8 cellular contexts compared by ENCODE assay signal in the genomic region with DNA sequence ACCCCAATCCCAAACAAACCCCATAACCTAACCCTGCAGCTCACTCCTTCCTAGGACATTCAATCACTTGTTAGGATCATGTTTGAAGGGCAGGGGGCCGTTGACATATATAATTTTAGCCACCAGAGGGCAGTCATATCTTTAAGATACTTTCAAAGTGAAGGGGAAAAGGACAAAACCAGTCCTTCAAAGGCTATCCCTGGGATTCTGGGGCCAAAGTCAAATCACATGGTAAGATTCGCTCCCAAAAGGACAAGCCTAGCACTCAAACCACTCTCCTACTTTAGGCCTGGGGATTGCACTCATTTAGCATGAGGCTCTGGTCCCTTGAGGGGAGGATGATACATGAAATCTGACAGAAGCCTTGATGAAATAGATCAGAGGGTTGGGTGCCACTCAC. TPM values are rescaled to one million over a fixed set of nuclear protein-coding genes. Genes with fewer than 3 reads are reported as not detected.
DNase-seq lines count a peak whose midpoint lies in the region; ATAC-seq, FAIRE-seq and TF ChIP-seq lines count a peak whose summit lies in the region.

No MANE protein-coding gene starts in this region.

- H3K27ac ChIP-seq in 22Rv1, result no peak overlapping the region
- H3K27ac ChIP-seq in keratinocyte (ENCODE audit: control insufficient read depth, insufficient read depth, low read length), result no peak overlapping the region
- no peak overlapping the region for H3K27ac ChIP-seq in testis

- peak; percentile 52 for DNase-seq in NCI-H1105 treated with DMSO at 0.1 percent for 48 hours (lab: John Stamatoyannopoulos, UW)
- DNase-seq in T-cell, result peak in 23 of 34 experiments; percentile 15 to 55 (median 34)
- DNase-seq in cardiac fibroblast (ENCODE audit: low read depth in 2 of 2), result peak; percentile 75 to 76
- no peak for DNase-seq in keratinocyte (ENCODE audit: low read depth, low spot score)
- peak; percentile 78 for DNase-seq in testis

- H3K27me3 Mint-ChIP-seq in T-cell, result no peaks in the 10 kb centered on the region

- no peak for TF ChIP-seq POLR2A in testis (IDR thresholded peaks at IDR 0.05)

- H3K4me3 ChIP-seq in cardiac fibroblast (replicated peaks in 1 of 2; ENCODE audit: low read depth in 2 of 2, low read length in 2 of 2), result no peak overlapping the region
- H3K4me3 ChIP-seq in keratinocyte (ENCODE audit: control insufficient read depth in 2 of 3, extremely low read depth in 1 of 3, insufficient read depth in 2 of 3, low read depth in 1 of 3, low read length in 3 of 3), result no peak overlapping the region
- no peak overlapping the region for H3K4me3 ChIP-seq in testis

- H3K27ac Mint-ChIP-seq in T-cell, result peak overlapping the region; percentile 61 to 69

- no peaks in the 10 kb centered on the region for H3K27me3 ChIP-seq in keratinocyte (ENCODE audit: control insufficient read depth, extremely low read depth, insufficient read depth, low read length)
- H3K27me3 ChIP-seq in testis, result no peaks in the 10 kb centered on the region

- H3K36me3 Mint-ChIP-seq in T-cell, result peaks cover 4% of the 10 kb centered on the region

- 14 to 37% methylated on average over 2 of the region's 2 CpGs for WGBS in testis, 2 donors

- peaks cover 21% of the 10 kb centered on the region for H3K4me1 ChIP-seq in keratinocyte (ENCODE audit: control insufficient read depth, extremely low read depth, insufficient read depth, low read length)
- H3K4me1 ChIP-seq in testis, result peaks cover 2% of the 10 kb centered on the region

- intact Hi-C loops in testis (cut with DNase I; ENCODE audit: low total_unique reads), result no loop called here

- FAIRE-seq in G401.6 (lab: Jason Lieb, UNC) (peak; percentile 99), keratinocyte (lab: Jason Lieb, UNC) (peak; percentile 92)

- no peaks in the 10 kb centered on the region for H4K20me1 ChIP-seq in keratinocyte (ENCODE audit: control insufficient read depth, extremely low read depth, insufficient read depth, low read length)

- peak; percentile 60 to 69 (median 66) for ATAC-seq in T-cell (replicated peaks in 1 of 4)
- no peak for ATAC-seq in GM18870 (IDR thresholded peaks at IDR 0.05; ENCODE audit: unreplicated experiment)

- H3K79me2 ChIP-seq in keratinocyte (ENCODE audit: control insufficient read depth, insufficient read depth, low read length), result no peaks in the 10 kb centered on the region

- no peaks in the 10 kb centered on the region for H3K36me3 ChIP-seq in keratinocyte (ENCODE audit: control insufficient read depth in 2 of 2, extremely low read depth in 1 of 2, insufficient read depth in 2 of 2, low read length in 2 of 2)
- no peaks in the 10 kb centered on the region for H3K36me3 ChIP-seq in testis (ENCODE audit: low read depth, missing control alignments)

- POLR2A ChIA-PET in T-cell (lab: Charles Lee), result interaction anchor here in 1 of 2 donors (0.6 kb wide), 1 partner anchor 212 kb away, joined by 3 read pairs; no protein-coding TSS in a partner anchor

- dilution Hi-C loops in keratinocyte (cut with MboI; ENCODE audit: extremely low pct_ligation_motif_present, low sequenced_read_pairs), result no loop called here

- H3K4me2 ChIP-seq in keratinocyte (ENCODE audit: control insufficient read depth, extremely low read depth, insufficient read depth, low read depth, low read length), result no peak overlapping the region

- peak; percentile 77 for TF ChIP-seq CTCF in 22Rv1 (IDR thresholded peaks at IDR 0.05)
- TF ChIP-seq CTCF in cardiac fibroblast (IDR thresholded peaks at IDR 0.05; ENCODE audit: low read depth, low read length), result peak; percentile 57
- peak; percentile 32 to 69 (median 36) for TF ChIP-seq CTCF in keratinocyte (optimal IDR thresholded peaks at IDR 0.05 in 1 of 3, IDR thresholded peaks at IDR 0.05 in 1 of 3, conservative IDR thresholded peaks at IDR 0.05 in 1 of 3; ENCODE audit: extremely low read depth in 1 of 3, insufficient read depth in 2 of 3, low read length in 3 of 3)
- TF ChIP-seq CTCF in testis (IDR thresholded peaks at IDR 0.05), result peak; percentile 65 to 76 (median 71)

- peak overlapping the region; percentile 32 for H2AFZ ChIP-seq in keratinocyte (ENCODE audit: control insufficient read depth, low read length)

- H3K4me1 Mint-ChIP-seq in T-cell, result peaks cover 37 to 49% (median 46%) of the 10 kb centered on the region in 3 donors

- no peak overlapping the region for H3K9ac ChIP-seq in keratinocyte (ENCODE audit: control insufficient read depth, extremely low read depth, insufficient read depth, low read length)

- no peaks in the 10 kb centered on the region for H3K9me3 Mint-ChIP-seq in T-cell

- peak overlapping the region in 1 of 3 donors; percentile 9 for H3K4me3 Mint-ChIP-seq in T-cell

- no peaks in the 10 kb centered on the region for H3K9me1 ChIP-seq in keratinocyte (ENCODE audit: control insufficient read depth, extremely low read depth, insufficient read depth, low read length)

- CTCF ChIA-PET in T-cell (lab: Charles Lee), result interaction anchor here (0.6 to 5.3 kb wide), 18 partner anchors 8 to 522 kb away, joined by 3 to 55 read pairs (median 4); partner anchors contain the start of gene LOXHD1 (in 2 of the 2)

- no peaks in the 10 kb centered on the region for H3K9me3 ChIP-seq in keratinocyte (ENCODE audit: control insufficient read depth, low read depth, low read length)
- no peaks in the 10 kb centered on the region for H3K9me3 ChIP-seq in testis

RNA-seq across cellular contexts. Expression of gene HAUS1, which starts 44.6 kb away (rescaled TPM):
- total RNA-seq in T-cell, result 10 to 100 TPM; 16.3 to 23.2 (median 20.6) TPM
- polyA plus RNA-seq in keratinocyte, result 15.6 to 39.7 TPM (median 39.5 TPM) in 3 replicates
- 17.0 TPM for polyA plus RNA-seq in keratinocyte (2011; ENCODE audit: low read depth)
- 20.8 and 32.5 TPM in 2 replicates for polyA plus RNA-seq in keratinocyte (2011; cell fraction: cytosol; rRNA removed)
- 11.6 and 12.3 TPM in 2 replicates for polyA plus RNA-seq in keratinocyte (2011; cell fraction: nucleus; rRNA removed)
- 6.6 and 19.4 TPM in 2 replicates for polyA plus RNA-seq in keratinocyte (2012; ENCODE audit: low replicate concordance)
- 2.1 to 8.8 TPM (median 3.7 TPM) in 3 replicates for polyA minus RNA-seq in keratinocyte
- 8.1 TPM for polyA minus RNA-seq in keratinocyte (2011; cell fraction: cytosol; rRNA and poly(A)+ RNA removed)
- 1.9 and 7.8 TPM in 2 replicates for polyA minus RNA-seq in keratinocyte (2011; cell fraction: nucleus; rRNA and poly(A)+ RNA removed)
- 10 to 100 TPM; 20.5 to 31.1 TPM for total RNA-seq in testis
- 25.0 TPM for polyA plus RNA-seq in testis (ENCODE audit: insufficient read depth, low read depth, low replicate concordance)

RNA-seq across cellular contexts. Expression of gene ATP5F1A, which starts 50.7 kb away (rescaled TPM):
- 100 to 1,000 TPM; 180 to 264 (median 238) TPM for total RNA-seq in T-cell
- polyA plus RNA-seq in keratinocyte, result 436 to 621 TPM (median 512 TPM) in 3 replicates
- 295 TPM for polyA plus RNA-seq in keratinocyte (2011; ENCODE audit: low read depth)
- polyA plus RNA-seq in keratinocyte (2011; cell fraction: cytosol; rRNA removed), result 509 and 540 TPM in 2 replicates
- polyA plus RNA-seq in keratinocyte (2011; cell fraction: nucleus; rRNA removed), result 438 and 582 TPM in 2 replicates
- polyA plus RNA-seq in keratinocyte (2012; ENCODE audit: low replicate concordance), result 282 and 369 TPM in 2 replicates
- polyA minus RNA-seq in keratinocyte, result 310 to 695 TPM (median 626 TPM) in 3 replicates
- 576 TPM for polyA minus RNA-seq in keratinocyte (2011; cell fraction: cytosol; rRNA and poly(A)+ RNA removed)
- polyA minus RNA-seq in keratinocyte (2011; cell fraction: nucleus; rRNA and poly(A)+ RNA removed), result 152 and 249 TPM in 2 replicates
- 100 to 1,000 TPM; 479 to 592 TPM for total RNA-seq in testis
- 430 TPM for polyA plus RNA-seq in testis (ENCODE audit: insufficient read depth, low read depth, low replicate concordance)
